9 cellular contexts compared by ENCODE assay signal in genomic region chr20:8721098-8721497, GRCh38.
DNase-seq lines count a peak whose midpoint lies in the region; ATAC-seq, FAIRE-seq and TF ChIP-seq lines count a peak whose summit lies in the region.
"Had no signal": no experiment of that assay in that cellular context is flagged by ENCODE, and none has a peak within 500 bp of the region (broad histone marks: within the 10 kb centered on the region; RNA-seq: fewer than 3 reads in every experiment).

No MANE protein-coding gene starts in this region.

- H3K27ac ChIP-seq in breast epithelium (no peak overlapping the region), kidney (ENCODE audit: low read depth in 2 of 2, low read length in 2 of 2) (no peak overlapping the region), suprapubic skin (no peak overlapping the region)

- no peak overlapping the region for H3K4me3 Mint-ChIP-seq in activated naive CD8-positive, alpha-beta T cell treated with anti-CD3 and anti-CD28 coated beads, Interleukin-2, amount 50 U/mL, for 24 hours
- no peak overlapping the region for H3K4me3 Mint-ChIP-seq in activated naive CD8-positive, alpha-beta T cell treated with anti-CD3 and anti-CD28 coated beads for 36 hours
- H3K4me3 Mint-ChIP-seq: stimulated activated naive CD8-positive, alpha-beta T cell treated with anti-CD3 and anti-CD28 coated beads, Interleukin-15, amount 100 ng/mL, for 72 hours had no signal

- WGBS in suprapubic skin = 23% methylated on average over 5 of the region's 5 CpGs

- peak; percentile 45 for FAIRE-seq in kidney (lab: Jason Lieb, UNC)

- H3K36me3 ChIP-seq in breast epithelium (no peaks in the 10 kb centered on the region), kidney (ENCODE audit: control insufficient read depth in 1 of 2, insufficient read depth in 2 of 2, low read length in 2 of 2) (no peaks in the 10 kb centered on the region), suprapubic skin (no peaks in the 10 kb centered on the region)

- peak; percentile 80 for TF ChIP-seq RAD21 in Ishikawa (IDR thresholded peaks at IDR 0.05; ENCODE audit: low read depth)

- intact Hi-C loops in breast epithelium (cut with DNase I; ENCODE audit: low total_unique reads) = loop anchor here (5.0 kb wide), 1 partner anchor 679 kb away; no protein-coding TSS in a partner anchor
- intact Hi-C loops in kidney (cut with DNase I) = loop anchor here (5.0 kb wide), 1 partner anchor 684 kb away; no protein-coding TSS in a partner anchor

- no peaks in the 10 kb centered on the region for H3K9me3 Mint-ChIP-seq in activated naive CD8-positive, alpha-beta T cell treated with anti-CD3 and anti-CD28 coated beads, Interleukin-2, amount 50 U/mL, for 24 hours
- no peaks in the 10 kb centered on the region for H3K9me3 Mint-ChIP-seq in activated naive CD8-positive, alpha-beta T cell treated with anti-CD3 and anti-CD28 coated beads for 36 hours
- H3K9me3 Mint-ChIP-seq: stimulated activated naive CD8-positive, alpha-beta T cell treated with anti-CD3 and anti-CD28 coated beads, Interleukin-15, amount 100 ng/mL, for 72 hours had no signal

- H3K4me1 Mint-ChIP-seq in activated naive CD8-positive, alpha-beta T cell treated with anti-CD3 and anti-CD28 coated beads, Interleukin-2, amount 50 U/mL, for 24 hours = no peaks in the 10 kb centered on the region
- no peaks in the 10 kb centered on the region for H3K4me1 Mint-ChIP-seq in activated naive CD8-positive, alpha-beta T cell treated with anti-CD3 and anti-CD28 coated beads for 36 hours
- H3K4me1 Mint-ChIP-seq: stimulated activated naive CD8-positive, alpha-beta T cell treated with anti-CD3 and anti-CD28 coated beads, Interleukin-15, amount 100 ng/mL, for 72 hours had no signal

- no peaks in the 10 kb centered on the region for H3K27me3 ChIP-seq in breast epithelium
- no peaks in the 10 kb centered on the region for H3K27me3 ChIP-seq in suprapubic skin

- no peaks in the 10 kb centered on the region for H3K9me3 ChIP-seq in breast epithelium
- H3K9me3 ChIP-seq in kidney (ENCODE audit: control insufficient read depth in 1 of 2, low read length in 2 of 2) = no peaks in the 10 kb centered on the region
- no peaks in the 10 kb centered on the region for H3K9me3 ChIP-seq in suprapubic skin

- DNase-seq in activated naive CD8-positive, alpha-beta T cell treated with anti-CD3 and anti-CD28 coated beads, Interleukin-2, amount 50 U/mL, for 24 hours = peak; percentile 18
- DNase-seq in activated naive CD8-positive, alpha-beta T cell treated with anti-CD3 and anti-CD28 coated beads for 36 hours = no peak
- peak; percentile 58 for DNase-seq in NOMO-1 treated with DMSO at 0.1 percent for 48 hours (lab: John Stamatoyannopoulos, UW; ENCODE audit: unreplicated experiment)
- DNase-seq in breast epithelium (ENCODE audit: low spot score in 2 of 2) = peak in 1 of 2 donors; percentile 45
- DNase-seq in kidney = no peak
- no peak for DNase-seq in suprapubic skin (ENCODE audit: low spot score in 2 of 2)
- DNase-seq in central memory CD4-positive, alpha-beta T cell = no peak

- TF ChIP-seq EP300 in Ishikawa (IDR thresholded peaks at IDR 0.05; ENCODE audit: borderline replicate concordance) = no peak
- TF ChIP-seq EP300 in suprapubic skin (IDR thresholded peaks at IDR 0.05) = no peak

- H3K36me3 Mint-ChIP-seq in activated naive CD8-positive, alpha-beta T cell treated with anti-CD3 and anti-CD28 coated beads, Interleukin-2, amount 50 U/mL, for 24 hours (ENCODE audit: low read depth) = no peaks in the 10 kb centered on the region
- H3K36me3 Mint-ChIP-seq in activated naive CD8-positive, alpha-beta T cell treated with anti-CD3 and anti-CD28 coated beads for 36 hours = no peaks in the 10 kb centered on the region

- H3K9ac ChIP-seq in kidney (ENCODE audit: low read length in 2 of 2) = no peak overlapping the region

- H3K4me1 ChIP-seq in breast epithelium = no peaks in the 10 kb centered on the region
- no peaks in the 10 kb centered on the region for H3K4me1 ChIP-seq in kidney (ENCODE audit: control insufficient read depth in 1 of 2, insufficient read depth in 1 of 2, low read depth in 1 of 2, low read length in 2 of 2)
- peaks cover 4% of the 10 kb centered on the region for H3K4me1 ChIP-seq in suprapubic skin

- no peak overlapping the region for H3K27ac Mint-ChIP-seq in activated naive CD8-positive, alpha-beta T cell treated with anti-CD3 and anti-CD28 coated beads, Interleukin-2, amount 50 U/mL, for 24 hours
- H3K27ac Mint-ChIP-seq in activated naive CD8-positive, alpha-beta T cell treated with anti-CD3 and anti-CD28 coated beads for 36 hours = no peak overlapping the region
- H3K27ac Mint-ChIP-seq: stimulated activated naive CD8-positive, alpha-beta T cell treated with anti-CD3 and anti-CD28 coated beads, Interleukin-15, amount 100 ng/mL, for 72 hours had no signal

- H3K4me3 ChIP-seq in breast epithelium (no peak overlapping the region), kidney (ENCODE audit: low read length in 2 of 2) (no peak overlapping the region), suprapubic skin (no peak overlapping the region)

- ATAC-seq in activated naive CD8-positive, alpha-beta T cell treated with anti-CD3 and anti-CD28 coated beads, Interleukin-2, amount 50 U/mL, for 24 hours = no peak
- ATAC-seq: stimulated activated naive CD8-positive, alpha-beta T cell treated with anti-CD3 and anti-CD28 coated beads, Interleukin-15, amount 100 ng/mL, for 72 hours had no signal

- TF ChIP-seq POLR2A in breast epithelium (IDR thresholded peaks at IDR 0.05) (no peak), suprapubic skin (IDR thresholded peaks at IDR 0.05) (no peak)

- TF ChIP-seq CTCF in breast epithelium (IDR thresholded peaks at IDR 0.05) (peak in 2 of 3 donors; percentile 53 to 59), kidney (IDR thresholded peaks at IDR 0.05; ENCODE audit: borderline replicate concordance, extremely low read depth, insufficient read depth) (peak; percentile 77), suprapubic skin (IDR thresholded peaks at IDR 0.05) (peak; percentile 25 to 53)

- peaks cover 2% of the 10 kb centered on the region for H3K27me3 Mint-ChIP-seq in activated naive CD8-positive, alpha-beta T cell treated with anti-CD3 and anti-CD28 coated beads, Interleukin-2, amount 50 U/mL, for 24 hours
- peaks cover 3% of the 10 kb centered on the region for H3K27me3 Mint-ChIP-seq in activated naive CD8-positive, alpha-beta T cell treated with anti-CD3 and anti-CD28 coated beads for 36 hours
- H3K27me3 Mint-ChIP-seq: stimulated activated naive CD8-positive, alpha-beta T cell treated with anti-CD3 and anti-CD28 coated beads, Interleukin-15, amount 100 ng/mL, for 72 hours had no signal

TF ChIP-seq in Ishikawa, 13 proteins besides CTCF, POLR2A, EP300 and RAD21:
- no peak for TF ChIP-seq CREB1 (IDR thresholded peaks at IDR 0.05; ENCODE audit: low read depth)
- TF ChIP-seq FOXM1 (IDR thresholded peaks at IDR 0.05; ENCODE audit: borderline replicate concordance, low read depth) = no peak
- TF ChIP-seq CEBPB (IDR thresholded peaks at IDR 0.05) = no peak
- no peak for TF ChIP-seq EGR1 (IDR thresholded peaks at IDR 0.05)

Comparison
In these comparisons a context has a peak if more than half of its experiments do, and no peak if none do; other contexts are left out.
1. DNase-seq: peak in activated naive CD8-positive, alpha-beta T cell treated with anti-CD3 and anti-CD28 coated beads, Interleukin-2, amount 50 U/mL, for 24 hours (single experiment) and NOMO-1 treated with DMSO at 0.1 percent for 48 hours (single experiment); none in activated naive CD8-positive, alpha-beta T cell treated with anti-CD3 and anti-CD28 coated beads for 36 hours (single experiment), kidney (single experiment), suprapubic skin (0 of 2) and central memory CD4-positive, alpha-beta T cell (single experiment).
2. Peak in every context shown above with its lines, with median percentiles within 50 percentile points of each other: CTCF ChIP-seq.